In genomic region chr4:39719804-39720580, GRCh38 we compare ENCODE assay signal across 18 cellular contexts. TPM values are rescaled to one million over a fixed set of nuclear protein-coding genes. Genes with fewer than 3 reads are reported as not detected.
DNase-seq lines count a peak whose midpoint lies in the region; ATAC-seq and TF ChIP-seq lines count a peak whose summit lies in the region.
"Had no signal": no experiment of that assay in that cellular context is flagged by ENCODE, and none has a peak within 500 bp of the region (broad histone marks: within the 10 kb centered on the region; RNA-seq: fewer than 3 reads in every experiment).

No MANE protein-coding gene starts in this region.

- H3K4me1 ChIP-seq in foreskin keratinocyte: peaks cover 18% of the 10 kb centered on the region
- H3K4me1 ChIP-seq in A673 (ENCODE audit: insufficient read depth, low read length, poor library complexity, severe bottlenecking): no peaks in the 10 kb centered on the region
- H3K4me1 ChIP-seq: colonic mucosa, uterus had no signal

- H3K9me3 Mint-ChIP-seq in activated naive CD4-positive, alpha-beta T cell treated with anti-CD3 and anti-CD28 coated beads for 36 hours: no peaks in the 10 kb centered on the region
- H3K9me3 Mint-ChIP-seq in WTC11: peaks cover 10% of the 10 kb centered on the region
- H3K9me3 Mint-ChIP-seq in stimulated activated naive CD8-positive, alpha-beta T cell treated with anti-CD3 and anti-CD28 coated beads, Interleukin-15, Interleukin-2, amounts not matched to agents 100 ng/mL and 50 ng/mL, for 24 hours: no peaks in the 10 kb centered on the region
- H3K9me3 Mint-ChIP-seq: H9, neural crest cell had no signal

- peak overlapping the region; percentile 38 for H3K27ac Mint-ChIP-seq in activated naive CD4-positive, alpha-beta T cell treated with anti-CD3 and anti-CD28 coated beads for 36 hours
- H3K27ac Mint-ChIP-seq in WTC11: peak overlapping the region; percentile 16
- peak overlapping the region; percentile 46 for H3K27ac Mint-ChIP-seq in stimulated activated naive CD8-positive, alpha-beta T cell treated with anti-CD3 and anti-CD28 coated beads, Interleukin-15, Interleukin-2, amounts not matched to agents 100 ng/mL and 50 ng/mL, for 24 hours

- no peaks in the 10 kb centered on the region for H3K27me3 ChIP-seq in foreskin keratinocyte
- H3K27me3 ChIP-seq in A673 (replicated peaks; ENCODE audit: insufficient read depth, low read depth, low read length, poor library complexity): no peaks in the 10 kb centered on the region
- H3K27me3 ChIP-seq: colonic mucosa, left lung, sigmoid colon, uterus had no signal

- peaks cover 5% of the 10 kb centered on the region for H3K36me3 ChIP-seq in A673 (ENCODE audit: insufficient read depth, low read length, poor library complexity, severe bottlenecking)
- H3K36me3 ChIP-seq: colonic mucosa, uterus had no signal

- intact Hi-C loops in activated naive CD4-positive, alpha-beta T cell treated with anti-CD3 and anti-CD28 coated beads for 36 hours (cut with micrococcal nuclease): loop anchor here (1.0 kb wide), 1 partner anchor 21 kb away; no protein-coding TSS in a partner anchor
- intact Hi-C loops in A673 (cut with micrococcal nuclease; ENCODE audit: unreplicated experiment): no loop called here

- no peak for ATAC-seq in WTC11
- peak; percentile 62 for ATAC-seq in foreskin keratinocyte
- no peak for ATAC-seq in HG02678 (IDR thresholded peaks at IDR 0.05; ENCODE audit: unreplicated experiment)

- H3K36me3 Mint-ChIP-seq in activated naive CD4-positive, alpha-beta T cell treated with anti-CD3 and anti-CD28 coated beads for 36 hours (ENCODE audit: low read depth): peaks cover 15% of the 10 kb centered on the region
- peaks cover 23% of the 10 kb centered on the region for H3K36me3 Mint-ChIP-seq in WTC11
- peaks cover 35% of the 10 kb centered on the region for H3K36me3 Mint-ChIP-seq in stimulated activated naive CD8-positive, alpha-beta T cell treated with anti-CD3 and anti-CD28 coated beads, Interleukin-15, Interleukin-2, amounts not matched to agents 100 ng/mL and 50 ng/mL, for 24 hours (ENCODE audit: low read depth)

- no peak overlapping the region for H3K4me3 Mint-ChIP-seq in activated naive CD4-positive, alpha-beta T cell treated with anti-CD3 and anti-CD28 coated beads for 36 hours
- H3K4me3 Mint-ChIP-seq in WTC11: no peak overlapping the region
- no peak overlapping the region for H3K4me3 Mint-ChIP-seq in stimulated activated naive CD8-positive, alpha-beta T cell treated with anti-CD3 and anti-CD28 coated beads, Interleukin-15, Interleukin-2, amounts not matched to agents 100 ng/mL and 50 ng/mL, for 24 hours
- H3K4me3 Mint-ChIP-seq: H9, neural crest cell had no signal

- no peaks in the 10 kb centered on the region for H3K9me3 ChIP-seq in A673 (ENCODE audit: low read depth, low read length, poor library complexity, severe bottlenecking)
- H3K9me3 ChIP-seq: colonic mucosa, left lung, sigmoid colon, uterus had no signal

- DNase-seq in activated naive CD4-positive, alpha-beta T cell treated with anti-CD3 and anti-CD28 coated beads for 36 hours: no peak
- DNase-seq in activated naive CD4-positive, alpha-beta T cell treated with anti-CD3 and anti-CD28 coated beads, Interleukin-2, amount 50 U/mL, for 16 hours: no peak
- no peak for DNase-seq in WTC11 (ENCODE audit: low spot score)
- DNase-seq in foreskin keratinocyte: peak; percentile 14 to 58
- no peak for DNase-seq in A673 (ENCODE audit: low spot score)
- no peak for DNase-seq in globus pallidus (ENCODE audit: low spot score)
- DNase-seq: ACHN; amniotic stem cell; colonic mucosa; H9; KBM-7; left lung; sigmoid colon; stimulated activated CD4-positive, alpha-beta T cell treated with anti-CD3 and anti-CD28 coated beads, Interleukin-4, amount 100 ng/mL, for 24 hours; uterus had no signal

- POLR2A ChIA-PET in WTC11 (lab: Charles Lee): no interaction called here
- POLR2A ChIA-PET in A673 (lab: Charles Lee; ENCODE audit: low non-redundant PET): no interaction called here

- TF ChIP-seq CTCF in WTC11 (IDR thresholded peaks at IDR 0.05) (no peak), foreskin keratinocyte (conservative IDR thresholded peaks at IDR 0.05) (no peak), A673 (conservative IDR thresholded peaks at IDR 0.05; ENCODE audit: low read depth, low read length) (no peak)

- no TSS peak for BruUV-seq in A673 (replicated peaks; lab: Mats Ljungman, UMichigan)

- H3K4me1 Mint-ChIP-seq in activated naive CD4-positive, alpha-beta T cell treated with anti-CD3 and anti-CD28 coated beads for 36 hours (ENCODE audit: low read depth): peaks cover 42% of the 10 kb centered on the region
- H3K4me1 Mint-ChIP-seq in WTC11: peaks cover 14% of the 10 kb centered on the region
- peaks cover 55% of the 10 kb centered on the region for H3K4me1 Mint-ChIP-seq in stimulated activated naive CD8-positive, alpha-beta T cell treated with anti-CD3 and anti-CD28 coated beads, Interleukin-15, Interleukin-2, amounts not matched to agents 100 ng/mL and 50 ng/mL, for 24 hours (ENCODE audit: low read depth)

- no peak overlapping the region for H3K4me3 ChIP-seq in A673 (ENCODE audit: low read depth, low read length, poor library complexity, severe bottlenecking)
- H3K4me3 ChIP-seq: colonic mucosa, left lung, sigmoid colon, uterus had no signal

- peak overlapping the region; percentile 7 for H3K27ac ChIP-seq in foreskin keratinocyte
- no peak overlapping the region for H3K27ac ChIP-seq in A673 (ENCODE audit: low read depth, low read length, poor library complexity, severe bottlenecking)
- H3K27ac ChIP-seq: colonic mucosa, left lung, sigmoid colon, uterus had no signal

- no peaks in the 10 kb centered on the region for H3K27me3 Mint-ChIP-seq in activated naive CD4-positive, alpha-beta T cell treated with anti-CD3 and anti-CD28 coated beads for 36 hours (ENCODE audit: low read depth)
- no peaks in the 10 kb centered on the region for H3K27me3 Mint-ChIP-seq in WTC11 (ENCODE audit: low read depth)
- H3K27me3 Mint-ChIP-seq in stimulated activated naive CD8-positive, alpha-beta T cell treated with anti-CD3 and anti-CD28 coated beads, Interleukin-15, Interleukin-2, amounts not matched to agents 100 ng/mL and 50 ng/mL, for 24 hours: no peaks in the 10 kb centered on the region

- CTCF ChIA-PET in activated naive CD4-positive, alpha-beta T cell treated with anti-CD3 and anti-CD28 coated beads for 36 hours (lab: Charles Lee): interaction anchor here (0.6 kb wide), 1 partner anchor 15 kb away, joined by 3 read pairs; no protein-coding TSS in a partner anchor
- CTCF ChIA-PET in WTC11 (lab: Charles Lee): interaction anchor here (1.3 kb wide), 1 partner anchor 251 kb away, joined by 3 read pairs; no protein-coding TSS in a partner anchor
- CTCF ChIA-PET in A673 (lab: Charles Lee): no interaction called here

TF ChIP-seq in WTC11, 78 proteins besides CTCF, POLR2A, EP300 and RAD21:
- no peak for TF ChIP-seq GTF2I (CRISPR knock-in tag; conservative IDR thresholded peaks at IDR 0.05)
- no peak for TF ChIP-seq ZNF121 (CRISPR knock-in tag; IDR thresholded peaks at IDR 0.05)
- no peak for TF ChIP-seq ESRRA (CRISPR knock-in tag; IDR thresholded peaks at IDR 0.05; ENCODE audit: borderline replicate concordance)
- TF ChIP-seq MAX (CRISPR knock-in tag; IDR thresholded peaks at IDR 0.05): no peak
- no peak for TF ChIP-seq FOXK1 (CRISPR knock-in tag; IDR thresholded peaks at IDR 0.05)
- TF ChIP-seq ZNF416 (CRISPR knock-in tag; IDR thresholded peaks at IDR 0.05): no peak
- TF ChIP-seq EMX1 (CRISPR knock-in tag; IDR thresholded peaks at IDR 0.05): no peak
- no peak for TF ChIP-seq ETV6 (CRISPR knock-in tag; IDR thresholded peaks at IDR 0.05)
- TF ChIP-seq ATF1 (CRISPR knock-in tag; IDR thresholded peaks at IDR 0.05): no peak
- no peak for TF ChIP-seq USF1 (CRISPR knock-in tag; IDR thresholded peaks at IDR 0.05)
- TF ChIP-seq GABPB1 (CRISPR knock-in tag; IDR thresholded peaks at IDR 0.05): no peak
- TF ChIP-seq ZNF396 (CRISPR knock-in tag; IDR thresholded peaks at IDR 0.05; ENCODE audit: borderline replicate concordance): no peak

RNA-seq across cellular contexts. Expression of gene UBE2K, which starts 22.1 kb away (rescaled TPM):
- 10 to 100 TPM; 60.6 to 69.5 TPM for total RNA-seq in activated naive CD4-positive, alpha-beta T cell treated with anti-CD3 and anti-CD28 coated beads for 36 hours
- total RNA-seq in WTC11 (2021): 131 to 138 TPM (median 135 TPM) in 3 replicates
- total RNA-seq in foreskin keratinocyte: 59.0 and 59.4 TPM in 2 replicates
- polyA plus RNA-seq in foreskin keratinocyte: 83.3 and 91.4 TPM in 2 replicates
- 137 and 138 TPM in 2 replicates for total RNA-seq in A673 (2021)

Comparison
In these comparisons a context has a peak if more than half of its experiments do, and no peak if none do; other contexts are left out.
1. DNase-seq: peak in foreskin keratinocyte (2 of 2); none in activated naive CD4-positive, alpha-beta T cell treated with anti-CD3 and anti-CD28 coated beads for 36 hours (single experiment), activated naive CD4-positive, alpha-beta T cell treated with anti-CD3 and anti-CD28 coated beads, Interleukin-2, amount 50 U/mL, for 16 hours (single experiment), WTC11 (single experiment), A673 (single experiment) and globus pallidus (single experiment).
2. Peak in every context shown above with its lines, with median percentiles within 50 percentile points of each other: H3K27ac Mint-ChIP-seq.